28 cellular contexts compared by ENCODE assay signal in the genomic region with DNA sequence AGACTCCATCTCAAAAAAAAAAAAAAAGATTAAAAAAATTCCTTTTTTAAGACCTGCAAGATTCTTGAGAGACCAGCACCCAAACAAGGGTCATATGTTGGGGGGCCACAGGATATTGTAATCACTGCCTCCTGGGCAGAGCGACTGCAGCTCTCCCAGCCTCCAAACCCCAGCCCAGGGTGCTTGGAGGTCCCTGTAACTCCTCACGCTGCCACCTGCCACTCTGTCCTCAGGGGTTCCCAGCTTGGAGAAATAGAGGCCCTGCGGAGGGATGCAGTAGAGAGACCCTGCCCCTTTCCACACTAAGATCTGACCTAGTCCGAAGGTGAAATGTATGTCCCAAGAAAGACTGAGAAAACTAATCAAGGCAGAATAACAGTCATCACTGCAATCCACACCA.
"Had no signal": no experiment of that assay in that cellular context is flagged by ENCODE, and none has a peak within 500 bp of the region (broad histone marks: within the 10 kb centered on the region; RNA-seq: fewer than 3 reads in every experiment).

No MANE protein-coding gene starts in this region.

- H3K4me1 ChIP-seq: parathyroid adenoma, right lobe of liver, sigmoid colon, stomach, tibial nerve, upper lobe of left lung had no signal

- DNase-seq: naive thymus-derived CD4-positive, alpha-beta T cell; natural killer cell; nucleus accumbens; ovary; psoas muscle; right cardiac atrium; right lobe of liver; sigmoid colon; small intestine; stimulated activated CD4-positive, alpha-beta T cell treated with anti-CD3 and anti-CD28 coated beads, Interleukin-15, amount 100 ng/mL, for 24 hours; stimulated activated CD4-positive, alpha-beta T cell treated with anti-CD3 and anti-CD28 coated beads, Interleukin-2, amount 100 ng/mL, for 24 hours; stimulated activated CD4-positive, alpha-beta T cell treated with anti-CD3 and anti-CD28 coated beads, Interleukin-2, amount 100 ng/mL, for 48 hours; stimulated activated CD4-positive, alpha-beta T cell treated with anti-CD3 and anti-CD28 coated beads, Interleukin-4, amount 100 ng/mL, for 24 hours; stimulated activated naive B cell treated with anti-CD40 and anti-IgM and Interleukin-4, amounts not matched to agents 10 μg/mL and 1 μg/mL and 100 μg/mL, for 72 hours; stimulated activated naive CD4-positive, alpha-beta T cell treated with Interleukin-2 at 50 U/mL for 16 hours; stomach; thyroid gland; trophoblast cell; upper lobe of left lung had no signal

- H3K36me3 Mint-ChIP-seq: naive thymus-derived CD4-positive, alpha-beta T cell; natural killer cell; stimulated activated effector memory CD8-positive, alpha-beta T cell treated with anti-CD3 and anti-CD28 coated beads, Interleukin-12 subunit alpha, Interleukin-12 subunit beta, amount 100 ng/mL, for 72 hours; stimulated activated naive B cell treated with anti-CD40 and anti-IgM and Interleukin-4, amounts not matched to agents 10 μg/mL and 1 μg/mL and 100 μg/mL, for 72 hours had no signal

- ATAC-seq: naive thymus-derived CD4-positive, alpha-beta T cell; natural killer cell; psoas muscle; right cardiac atrium; right lobe of liver; stimulated activated effector memory CD8-positive, alpha-beta T cell treated with anti-CD3 and anti-CD28 coated beads, Interleukin-12 subunit alpha, Interleukin-12 subunit beta, amount 100 ng/mL, for 72 hours; stimulated activated naive B cell treated with anti-CD40 and anti-IgM and Interleukin-4, amounts not matched to agents 10 μg/mL and 1 μg/mL and 100 μg/mL, for 72 hours had no signal

- H3K4me1 Mint-ChIP-seq: natural killer cell; neural crest cell; stimulated activated effector memory CD8-positive, alpha-beta T cell treated with anti-CD3 and anti-CD28 coated beads, Interleukin-12 subunit alpha, Interleukin-12 subunit beta, amount 100 ng/mL, for 72 hours had no signal

- H3K9ac ChIP-seq: parathyroid adenoma had no signal

- H3K9me3 Mint-ChIP-seq: naive thymus-derived CD4-positive, alpha-beta T cell; natural killer cell; nephron; neural crest cell; stimulated activated effector memory CD8-positive, alpha-beta T cell treated with anti-CD3 and anti-CD28 coated beads, Interleukin-12 subunit alpha, Interleukin-12 subunit beta, amount 100 ng/mL, for 72 hours; stimulated activated naive B cell treated with anti-CD40 and anti-IgM and Interleukin-4, amounts not matched to agents 10 μg/mL and 1 μg/mL and 100 μg/mL, for 72 hours; stimulated activated naive CD8-positive, alpha-beta T cell treated with anti-CD3 and anti-CD28 coated beads, Interleukin-15, Interleukin-2, amounts not matched to agents 100 ng/mL and 50 ng/mL, for 24 hours had no signal

- H3K27ac Mint-ChIP-seq: naive thymus-derived CD4-positive, alpha-beta T cell; natural killer cell; nephron; progenitor cell of endocrine pancreas; stimulated activated effector memory CD8-positive, alpha-beta T cell treated with anti-CD3 and anti-CD28 coated beads, Interleukin-12 subunit alpha, Interleukin-12 subunit beta, amount 100 ng/mL, for 72 hours; stimulated activated naive B cell treated with anti-CD40 and anti-IgM and Interleukin-4, amounts not matched to agents 10 μg/mL and 1 μg/mL and 100 μg/mL, for 72 hours; stimulated activated naive CD8-positive, alpha-beta T cell treated with anti-CD3 and anti-CD28 coated beads, Interleukin-15, Interleukin-2, amounts not matched to agents 100 ng/mL and 50 ng/mL, for 24 hours had no signal

- H3K36me3 ChIP-seq: neutrophil, ovary, right lobe of liver, sigmoid colon, stomach, thoracic aorta, thyroid gland, tibial nerve, upper lobe of left lung had no signal

- H3K4me3 Mint-ChIP-seq: naive thymus-derived CD4-positive, alpha-beta T cell; natural killer cell; nephron; neural crest cell; stimulated activated effector memory CD8-positive, alpha-beta T cell treated with anti-CD3 and anti-CD28 coated beads, Interleukin-12 subunit alpha, Interleukin-12 subunit beta, amount 100 ng/mL, for 72 hours; stimulated activated naive B cell treated with anti-CD40 and anti-IgM and Interleukin-4, amounts not matched to agents 10 μg/mL and 1 μg/mL and 100 μg/mL, for 72 hours; stimulated activated naive CD8-positive, alpha-beta T cell treated with anti-CD3 and anti-CD28 coated beads, Interleukin-15, Interleukin-2, amounts not matched to agents 100 ng/mL and 50 ng/mL, for 24 hours had no signal

- H3K9me3 ChIP-seq: neutrophil, ovary, psoas muscle, right lobe of liver, sigmoid colon, thoracic aorta, thyroid gland, upper lobe of left lung had no signal

- H3K79me2 ChIP-seq: parathyroid adenoma had no signal

- H3K27me3 ChIP-seq: neutrophil, ovary, right lobe of liver, sigmoid colon, stomach, thyroid gland, tibial nerve, upper lobe of left lung had no signal

- H3K27ac ChIP-seq: neutrophil, ovary, parathyroid adenoma, psoas muscle, right lobe of liver, sigmoid colon, stomach, thoracic aorta, thyroid gland, tibial nerve, upper lobe of left lung had no signal

- H2AFZ ChIP-seq: parathyroid adenoma had no signal

- H3K4me3 ChIP-seq: ovary, psoas muscle, right lobe of liver, sigmoid colon, stomach, thoracic aorta, thyroid gland, tibial nerve, upper lobe of left lung had no signal
